11 cellular contexts compared by ENCODE assay signal in the genomic region with DNA sequence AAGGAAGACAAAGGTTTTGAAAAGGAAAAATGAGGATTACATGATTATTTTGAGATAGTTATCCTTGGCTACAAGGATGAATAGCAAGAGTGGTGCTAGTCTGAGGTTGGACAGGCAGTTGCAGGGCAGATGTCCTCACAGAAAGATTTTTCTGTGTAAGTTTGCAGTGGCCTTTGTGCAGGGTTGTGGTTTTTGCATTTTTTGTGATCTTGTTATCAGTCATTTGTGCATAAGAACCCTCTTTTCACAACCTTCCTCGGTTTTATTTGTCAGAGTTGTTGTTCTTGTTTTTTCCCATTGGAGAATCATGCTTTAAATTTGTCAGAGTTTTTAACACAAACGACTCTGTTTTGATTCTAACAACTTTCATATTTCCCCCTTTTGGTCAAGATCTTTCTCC. TPM values are rescaled to one million over a fixed set of nuclear protein-coding genes. Genes with fewer than 3 reads are reported as not detected.
DNase-seq lines count a peak whose midpoint lies in the region; TF ChIP-seq lines count a peak whose summit lies in the region.
"Had no signal": no experiment of that assay in that cellular context is flagged by ENCODE, and none has a peak within 500 bp of the region (broad histone marks: within the 10 kb centered on the region; RNA-seq: fewer than 3 reads in every experiment).

No MANE protein-coding gene starts in this region.

- no peaks in the 10 kb centered on the region for H4K20me1 ChIP-seq in smooth muscle cell (ENCODE audit: low read depth)

- H3K36me3 ChIP-seq in SJSA1, result 0 out of 2 replicates have a peak, but pooled peaks cover 3% of the 10 kb centered on the region
- no peaks in the 10 kb centered on the region for H3K36me3 ChIP-seq in smooth muscle cell (ENCODE audit: low read depth)
- H3K36me3 ChIP-seq: vagina had no signal

- peak overlapping the region; percentile 98 for H3K4me2 ChIP-seq in smooth muscle cell

- no peak overlapping the region for H2AFZ ChIP-seq in smooth muscle cell (ENCODE audit: low read depth)

- H3K9me3 ChIP-seq in SJSA1 (replicated peaks), result no peaks in the 10 kb centered on the region
- no peaks in the 10 kb centered on the region for H3K9me3 ChIP-seq in smooth muscle cell (replicated peaks; ENCODE audit: low read depth)
- H3K9me3 ChIP-seq: vagina had no signal

- H3K27ac Mint-ChIP-seq in activated naive CD4-positive, alpha-beta T cell treated with anti-CD3 and anti-CD28 coated beads for 36 hours, result no peak overlapping the region

- peak overlapping the region; percentile 74 for H3K4me3 ChIP-seq in SJSA1
- H3K4me3 ChIP-seq in epithelial cell of proximal tubule (ENCODE audit: low read depth, low read length), result peak overlapping the region; percentile 89
- no peak overlapping the region for H3K4me3 ChIP-seq in smooth muscle cell

- H3K27ac ChIP-seq in SJSA1, result no peak overlapping the region
- no peak overlapping the region for H3K27ac ChIP-seq in smooth muscle cell (ENCODE audit: low read depth)
- H3K27ac ChIP-seq in caudate nucleus (ENCODE audit: low read depth, low read length), result no peak overlapping the region

- WGBS in smooth muscle cell (ENCODE audit: low lambda C conversion rate), result 75% methylated on average over 2 of the region's 2 CpGs

- TF ChIP-seq CTCF in epithelial cell of proximal tubule (conservative IDR thresholded peaks at IDR 0.05; ENCODE audit: low read depth, low read length) (no peak), smooth muscle cell (IDR thresholded peaks at IDR 0.05; ENCODE audit: borderline replicate concordance, insufficient read depth, poor library complexity, severe bottlenecking) (no peak)

- H3K36me3 Mint-ChIP-seq in activated naive CD4-positive, alpha-beta T cell treated with anti-CD3 and anti-CD28 coated beads for 36 hours (ENCODE audit: low read depth), result peaks cover 3% of the 10 kb centered on the region

- intact Hi-C loops in activated naive CD4-positive, alpha-beta T cell treated with anti-CD3 and anti-CD28 coated beads for 36 hours (cut with micrococcal nuclease), result loop anchor here (1.0 to 5.0 kb wide), 4 partner anchors 21 to 105 kb away; a partner anchor contains a TSS

- no peak overlapping the region for H3K9ac ChIP-seq in smooth muscle cell (ENCODE audit: low read depth)

- H3K79me2 ChIP-seq in smooth muscle cell (ENCODE audit: low read depth), result peaks cover 18% of the 10 kb centered on the region

- CTCF ChIA-PET in activated naive CD4-positive, alpha-beta T cell treated with anti-CD3 and anti-CD28 coated beads for 36 hours (lab: Charles Lee), result interaction anchor here (0.7 to 4.6 kb wide), 4 partner anchors 21 to 104 kb away, joined by 3 to 38 read pairs (median 36); a partner anchor contains a TSS

- no peaks in the 10 kb centered on the region for H3K9me3 Mint-ChIP-seq in activated naive CD4-positive, alpha-beta T cell treated with anti-CD3 and anti-CD28 coated beads for 36 hours

- peaks cover 38% of the 10 kb centered on the region for H3K4me1 Mint-ChIP-seq in activated naive CD4-positive, alpha-beta T cell treated with anti-CD3 and anti-CD28 coated beads for 36 hours (ENCODE audit: low read depth)

- no peaks in the 10 kb centered on the region for H3F3A ChIP-seq in smooth muscle cell (ENCODE audit: low read depth)

- DNase-seq in activated naive CD4-positive, alpha-beta T cell treated with anti-CD3 and anti-CD28 coated beads for 36 hours, result no peak
- DNase-seq in activated naive CD4-positive, alpha-beta T cell treated with anti-CD3 and anti-CD28 coated beads, Interleukin-2, amount 50 U/mL, for 16 hours, result no peak
- DNase-seq in SJSA1 (ENCODE audit: low read depth in 1 of 2, low spot score in 2 of 2) (no peak), epithelial cell of proximal tubule (ENCODE audit: low read depth) (no peak), smooth muscle cell (lab: John Stamatoyannopoulos, UW; ENCODE audit: unreplicated experiment) (no peak), caudate nucleus (lab: John Stamatoyannopoulos, UW) (no peak), H4 (ENCODE audit: low spot score) (no peak), GOT3 (lab: John Stamatoyannopoulos, UW) (no peak)
- DNase-seq: C1 segment of cervical spinal cord; stimulated activated CD4-positive, alpha-beta T cell treated with anti-CD3 and anti-CD28 coated beads, Interleukin-2, amount 100 ng/mL, for 48 hours had no signal

- H3K27me3 ChIP-seq in SJSA1 (replicated peaks), result no peaks in the 10 kb centered on the region
- H3K27me3 ChIP-seq in smooth muscle cell (ENCODE audit: low read depth), result no peaks in the 10 kb centered on the region
- H3K27me3 ChIP-seq: vagina had no signal

- H3K4me1 ChIP-seq in SJSA1 (replicated peaks) (peaks cover 20% of the 10 kb centered on the region), smooth muscle cell (ENCODE audit: low read depth) (peaks cover 9% of the 10 kb centered on the region)

- H3K27me3 Mint-ChIP-seq in activated naive CD4-positive, alpha-beta T cell treated with anti-CD3 and anti-CD28 coated beads for 36 hours (ENCODE audit: low read depth), result no peaks in the 10 kb centered on the region

- H3K4me3 Mint-ChIP-seq in activated naive CD4-positive, alpha-beta T cell treated with anti-CD3 and anti-CD28 coated beads for 36 hours, result peak overlapping the region; percentile 84

RNA-seq across cellular contexts. Expression of a gene that starts 1.4 kb away (rescaled TPM):
- total RNA-seq in activated naive CD4-positive, alpha-beta T cell treated with anti-CD3 and anti-CD28 coated beads for 36 hours, result 10 to 100 TPM; 17.0 to 19.3 TPM
- 10.6 and 28.6 TPM in 2 replicates for total RNA-seq in SJSA1 (2014; rRNA removed; shearing (Covaris generic))
- 17.8 and 21.7 TPM in 2 replicates for total RNA-seq in epithelial cell of proximal tubule
- total RNA-seq in smooth muscle cell, result 6.5 and 7.4 TPM in 2 replicates
- polyA plus RNA-seq in smooth muscle cell, result 4.6 and 8.8 TPM in 2 replicates
- 8.1 and 10.6 TPM in 2 replicates for total RNA-seq in H4 (2014; rRNA removed; shearing (Covaris generic))

RNA-seq across cellular contexts. Expression of a gene that starts 31.0 kb away (rescaled TPM):
- total RNA-seq in activated naive CD4-positive, alpha-beta T cell treated with anti-CD3 and anti-CD28 coated beads for 36 hours, result 100 to 1,000 TPM; 143 to 147 TPM
- total RNA-seq in SJSA1 (2014; rRNA removed; shearing (Covaris generic)), result 18.0 and 19.7 TPM in 2 replicates
- total RNA-seq in epithelial cell of proximal tubule (61.1 and 73.4 TPM in 2 replicates), smooth muscle cell (62.9 and 70.3 TPM in 2 replicates)
- polyA plus RNA-seq in smooth muscle cell, result 68.5 and 78.2 TPM in 2 replicates
- total RNA-seq in H4 (2014; rRNA removed; shearing (Covaris generic)), result 25.1 and 30.2 TPM in 2 replicates
